Comparison of ENCODE assay signal across 2 cellular contexts in genomic region chr11:70419307-70420007, GRCh38.
TF ChIP-seq lines count a peak whose summit lies in the region.

No MANE protein-coding gene starts in this region.

TF ChIP-seq in GM12878, 131 proteins besides CTCF, POLR2A, EP300 and RAD21:
- no peak for TF ChIP-seq SKIL (IDR thresholded peaks at IDR 0.05; ENCODE audit: low read depth, poor library complexity, severe bottlenecking)
- TF ChIP-seq TCF3 (IDR thresholded peaks at IDR 0.05; ENCODE audit: borderline replicate concordance, insufficient read depth, low read depth, low read length) = no peak
- no peak for TF ChIP-seq NR2C2 (IDR thresholded peaks at IDR 0.05; ENCODE audit: borderline replicate concordance, control insufficient read depth, insufficient read length, low read depth)

TF ChIP-seq in endothelial cell of umbilical vein, 7 proteins besides CTCF, POLR2A, EP300 and RAD21:
- no peak for TF ChIP-seq FOS (IDR thresholded peaks at IDR 0.05; ENCODE audit: borderline replicate concordance, insufficient read depth, low read length)
- no peak for TF ChIP-seq GATA2 (IDR thresholded peaks at IDR 0.05; ENCODE audit: insufficient read depth, insufficient read length, low read depth, low read length)
- TF ChIP-seq MYC (IDR thresholded peaks at IDR 0.05; ENCODE audit: low read depth, low read length) = no peak
- TF ChIP-seq EZH2 (IDR thresholded peaks at IDR 0.05; ENCODE audit: borderline replicate concordance, low read depth, low read length, severe bottlenecking) = no peak
- TF ChIP-seq, protein P1, sequence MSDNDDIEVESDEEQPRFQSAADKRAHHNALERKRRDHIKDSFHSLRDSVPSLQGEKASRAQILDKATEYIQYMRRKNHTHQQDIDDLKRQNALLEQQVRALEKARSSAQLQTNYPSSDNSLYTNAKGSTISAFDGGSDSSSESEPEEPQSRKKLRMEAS (IDR thresholded peaks at IDR 0.05; ENCODE audit: insufficient read depth, insufficient read length) = no peak
- no peak for TF ChIP-seq POLR2AphosphoS5 (IDR thresholded peaks at IDR 0.05; ENCODE audit: insufficient read depth, low read depth, low read length)
- no peak for TF ChIP-seq JUN (IDR thresholded peaks at IDR 0.05; ENCODE audit: borderline replicate concordance, insufficient read depth, insufficient read length, low read depth)
